In the genomic region with DNA sequence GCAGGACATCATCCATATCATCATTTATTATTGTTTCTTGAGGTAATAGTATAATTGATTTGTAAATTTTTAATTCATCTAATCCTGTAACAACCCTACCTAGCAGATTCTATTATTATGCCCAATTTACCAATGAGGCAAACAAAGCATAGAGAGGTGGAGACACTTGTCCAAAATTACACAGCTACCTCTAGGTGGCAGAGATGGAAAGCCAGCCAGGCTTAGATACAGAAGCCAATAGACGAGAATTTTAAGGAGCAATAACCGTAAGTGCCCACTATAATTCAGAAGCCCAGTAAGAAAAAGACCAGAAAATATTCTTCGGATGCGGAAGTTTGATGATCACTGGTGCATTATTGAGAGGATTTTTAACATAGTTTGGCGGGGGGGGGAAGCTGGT, we compare ENCODE assay signal across 12 cellular contexts. TPM values are rescaled to one million over a fixed set of nuclear protein-coding genes. Genes with fewer than 3 reads are reported as not detected.
A peak's percentile ranks its signal among the peaks of the same experiment; 100 is the strongest.
DNase-seq lines count a peak whose midpoint lies in the region; ATAC-seq, FAIRE-seq and TF ChIP-seq lines count a peak whose summit lies in the region.
"Had no signal": no experiment of that assay in that cellular context is flagged by ENCODE, and none has a peak within 500 bp of the region (broad histone marks: within the 10 kb centered on the region; RNA-seq: fewer than 3 reads in every experiment).

No MANE protein-coding gene starts in this region.

- no peaks in the 10 kb centered on the region for H3F3A ChIP-seq in PC-9 (ENCODE audit: insufficient read depth, low read depth)

- no peaks in the 10 kb centered on the region for H3K36me3 Mint-ChIP-seq in activated naive CD4-positive, alpha-beta T cell treated with anti-CD3 and anti-CD28 coated beads, Interleukin-2, amount 10 ng/mL, durations not matched to agents 7 days and 5 days

- H3K27ac Mint-ChIP-seq in activated naive CD4-positive, alpha-beta T cell treated with anti-CD3 and anti-CD28 coated beads, Interleukin-2, amount 10 ng/mL, durations not matched to agents 7 days and 5 days: no peak overlapping the region

- ATAC-seq in GM21576 (IDR thresholded peaks at IDR 0.05; ENCODE audit: unreplicated experiment) (peak; percentile 50), foreskin keratinocyte (no peak), GM21381 (IDR thresholded peaks at IDR 0.05; ENCODE audit: unreplicated experiment) (no peak), upper lobe of left lung (ENCODE audit: low FRiP score in 2 of 2) (no peak)

- H3K27me3 ChIP-seq in PC-9 (ENCODE audit: insufficient read depth, low read depth) (no peaks in the 10 kb centered on the region), foreskin keratinocyte (no peaks in the 10 kb centered on the region), upper lobe of left lung (no peaks in the 10 kb centered on the region)

- TF ChIP-seq CTCF in C4-2B (conservative IDR thresholded peaks at IDR 0.05): peak; percentile 49
- TF ChIP-seq CTCF in PC-9 (conservative IDR thresholded peaks at IDR 0.05): peak; percentile 52
- peak; percentile 59 for TF ChIP-seq CTCF in foreskin keratinocyte (conservative IDR thresholded peaks at IDR 0.05)
- no peak for TF ChIP-seq CTCF in upper lobe of left lung (IDR thresholded peaks at IDR 0.05)

- no peak for TF ChIP-seq EP300 in upper lobe of left lung (IDR thresholded peaks at IDR 0.05)

- no peaks in the 10 kb centered on the region for H3K9me2 ChIP-seq in PC-9 (ENCODE audit: insufficient read depth)

- POLR2A ChIA-PET in PC-9 (lab: Charles Lee; ENCODE audit: unreplicated experiment): interaction anchor here (0.7 kb wide), 1 partner anchor 89 kb away, joined by 5 read pairs; no protein-coding TSS in a partner anchor

- H3K27ac ChIP-seq in C4-2B (no peak overlapping the region), PC-9 (no peak overlapping the region), foreskin keratinocyte (no peak overlapping the region), upper lobe of left lung (no peak overlapping the region)

- no peaks in the 10 kb centered on the region for H3K27me3 Mint-ChIP-seq in activated naive CD4-positive, alpha-beta T cell treated with anti-CD3 and anti-CD28 coated beads, Interleukin-2, amount 10 ng/mL, durations not matched to agents 7 days and 5 days

- no peak overlapping the region for H2AFZ ChIP-seq in PC-9

- H4K20me1 ChIP-seq in PC-9 (ENCODE audit: insufficient read depth): no peaks in the 10 kb centered on the region

- H3K4me1 ChIP-seq in PC-9 (replicated peaks; ENCODE audit: insufficient read depth) (no peaks in the 10 kb centered on the region), foreskin keratinocyte (no peaks in the 10 kb centered on the region), upper lobe of left lung (no peaks in the 10 kb centered on the region)

- no peaks in the 10 kb centered on the region for H3K9me3 Mint-ChIP-seq in activated naive CD4-positive, alpha-beta T cell treated with anti-CD3 and anti-CD28 coated beads, Interleukin-2, amount 10 ng/mL, durations not matched to agents 7 days and 5 days
- H3K9me3 Mint-ChIP-seq: neural crest cell had no signal

- intact Hi-C loops in PC-9 (cut with micrococcal nuclease; ENCODE audit: unreplicated experiment): no loop called here

- H3K4me3 ChIP-seq in PC-9 (no peak overlapping the region), upper lobe of left lung (no peak overlapping the region)

- no peak overlapping the region for H3K4me2 ChIP-seq in PC-9

- no TSS peak for BruUV-seq in PC-9 (replicated peaks; lab: Mats Ljungman, UMichigan)

- WGBS in upper lobe of left lung, 2 donors: 87 to 91% methylated on average over 5 of the region's 5 CpGs

- no peaks in the 10 kb centered on the region for H3K36me3 ChIP-seq in PC-9 (ENCODE audit: low read depth)
- H3K36me3 ChIP-seq in upper lobe of left lung: no peaks in the 10 kb centered on the region

- FAIRE-seq in RCC 7860 (lab: Jason Lieb, UNC): no peak

- no peak for TF ChIP-seq POLR2A in upper lobe of left lung (IDR thresholded peaks at IDR 0.05)

- H3K9me3 ChIP-seq in PC-9 (ENCODE audit: insufficient read depth, low read depth): no peaks in the 10 kb centered on the region
- no peaks in the 10 kb centered on the region for H3K9me3 ChIP-seq in upper lobe of left lung

- DNase-seq in PC-9 (no peak), foreskin keratinocyte (peak in 1 of 2 donors; percentile 5), RCC 7860 (ENCODE audit: low spot score) (no peak), upper lobe of left lung (no peak)
- DNase-seq in activated naive CD4-positive, alpha-beta T cell treated with anti-CD3 and anti-CD28 coated beads, Interleukin-2, amount 10 ng/mL, durations not matched to agents 7 days and 5 days: no peak
- DNase-seq: activated CD4-positive, alpha-beta T cell treated with anti-CD3 and anti-CD28 coated beads, Interleukin-2, amount 50 U/mL, for 4 hours; amniotic stem cell; DMS79 had no signal

- no peaks in the 10 kb centered on the region for H3K79me2 ChIP-seq in PC-9 (ENCODE audit: low read depth)

- no peaks in the 10 kb centered on the region for H3K4me1 Mint-ChIP-seq in activated naive CD4-positive, alpha-beta T cell treated with anti-CD3 and anti-CD28 coated beads, Interleukin-2, amount 10 ng/mL, durations not matched to agents 7 days and 5 days

- H3K4me3 Mint-ChIP-seq in activated naive CD4-positive, alpha-beta T cell treated with anti-CD3 and anti-CD28 coated beads, Interleukin-2, amount 10 ng/mL, durations not matched to agents 7 days and 5 days: no peak overlapping the region
- H3K4me3 Mint-ChIP-seq: neural crest cell had no signal

- CTCF ChIA-PET in PC-9 (lab: Charles Lee): interaction anchor here (1.0 kb wide), 1 partner anchor 98 kb away, joined by 4 read pairs; no protein-coding TSS in a partner anchor
- CTCF ChIA-PET in activated naive CD4-positive, alpha-beta T cell treated with anti-CD3 and anti-CD28 coated beads, Interleukin-2, amount 10 ng/mL, durations not matched to agents 7 days and 5 days (lab: Charles Lee): no interaction called here

RNA-seq across cellular contexts. Expression of gene ANK3, which starts 54.0 kb away (rescaled TPM):
- total RNA-seq in PC-9 (2021): 31.4 and 32.0 TPM in 2 replicates
- total RNA-seq in foreskin keratinocyte: 10.1 and 11.6 TPM in 2 replicates
- 1.8 TPM in 2 replicates for polyA plus RNA-seq in foreskin keratinocyte
- total RNA-seq in upper lobe of left lung: 100 to 1,000 TPM in 3 of 6 donors, 10 to 100 TPM in 3; 43.9 to 193 (median 98.5) TPM

Comparison
In these comparisons a context has a peak if more than half of its experiments do, and no peak if none do; other contexts are left out.
1. CTCF ChIP-seq: peak in C4-2B (single experiment), PC-9 (single experiment) and foreskin keratinocyte (single experiment); none in upper lobe of left lung (0 of 6).